In the genomic region with DNA sequence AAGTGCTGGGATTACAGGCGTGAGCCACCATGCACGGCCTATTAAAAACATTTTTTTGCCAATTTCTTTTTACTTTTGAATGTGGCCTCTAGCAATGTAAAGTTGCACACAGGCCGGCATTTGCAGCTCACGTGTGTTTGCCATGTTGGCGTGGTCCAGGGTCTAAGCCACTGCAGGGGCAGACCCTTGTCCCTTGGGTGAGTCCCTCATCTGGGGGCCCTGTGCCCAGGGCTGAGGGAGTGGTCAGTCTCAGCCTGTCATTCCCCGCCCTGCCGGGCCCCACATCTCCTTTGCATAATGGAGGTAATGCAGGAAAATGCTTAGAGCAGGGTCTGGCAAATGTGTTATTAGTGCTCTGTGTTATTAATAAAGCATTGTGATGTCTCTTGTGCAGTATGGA, we compare ENCODE assay signal across 25 cellular contexts. TPM values are rescaled to one million over a fixed set of nuclear protein-coding genes. Genes with fewer than 3 reads are reported as not detected.
DNase-seq lines count a peak whose midpoint lies in the region; ATAC-seq, FAIRE-seq and TF ChIP-seq lines count a peak whose summit lies in the region.
"Had no signal": no experiment of that assay in that cellular context is flagged by ENCODE, and none has a peak within 500 bp of the region (broad histone marks: within the 10 kb centered on the region; RNA-seq: fewer than 3 reads in every experiment).

No MANE protein-coding gene starts in this region.

- H3K36me3 Mint-ChIP-seq in activated naive CD4-positive, alpha-beta T cell treated with anti-CD3 and anti-CD28 coated beads for 36 hours (ENCODE audit: low read depth): peaks cover 16% of the 10 kb centered on the region

- no peak for DNase-seq in activated naive CD4-positive, alpha-beta T cell treated with anti-CD3 and anti-CD28 coated beads for 36 hours
- DNase-seq in activated naive CD4-positive, alpha-beta T cell treated with anti-CD3 and anti-CD28 coated beads, Interleukin-2, amount 50 U/mL, for 16 hours: no peak
- no peak for DNase-seq in K562 (ENCODE audit: extremely low read depth in 1 of 4, low spot score in 3 of 4)
- peak; percentile 56 for DNase-seq in spleen
- no peak for DNase-seq in SK-N-DZ (ENCODE audit: low spot score)
- DNase-seq in trophoblast cell: no peak
- DNase-seq: 8988T; ACHN; AML-193; BE2C; CD4-positive, alpha-beta T cell; DMS 273 treated with DMSO at 0.1 percent for 48 hours; DMS79; EL; GDM1; GOT3 had no signal

- peak overlapping the region in 1 of 2 experiments; percentile 77; a peak in 2 of 4 replicates for H3K9ac ChIP-seq in K562 (ENCODE audit: insufficient read depth in 1 of 2, low read depth in 2 of 2, low read length in 2 of 2)
- H3K9ac ChIP-seq in trophoblast cell (ENCODE audit: low read length): no peak overlapping the region
- H3K9ac ChIP-seq: BLaER1 treated with 17β-estradiol and CSF1 and Interleukin-3, amounts not matched to agents 10 nM and 100 nM had no signal

- BruUV-seq in K562 (replicated peaks; lab: Mats Ljungman, UMichigan): no TSS peak

- H3K27ac Mint-ChIP-seq in activated naive CD4-positive, alpha-beta T cell treated with anti-CD3 and anti-CD28 coated beads for 36 hours: peak overlapping the region; percentile 18

- H2AFZ ChIP-seq in K562 (ENCODE audit: low read depth, low read length) (no peak overlapping the region), trophoblast cell (ENCODE audit: insufficient read depth, low read length, poor library complexity) (no peak overlapping the region)

- ATAC-seq in K562: no peak
- ATAC-seq: A549 had no signal

- no peak overlapping the region for H3K18ac ChIP-seq in trophoblast cell (ENCODE audit: low read length)

- H3K4me3 ChIP-seq in HEK293 (ENCODE audit: low read depth, low read length): no peak overlapping the region
- H3K4me3 ChIP-seq in K562: no peak overlapping the region
- no peak overlapping the region for H3K4me3 ChIP-seq in spleen
- H3K4me3 ChIP-seq in trophoblast cell (ENCODE audit: low read depth, low read length): no peak overlapping the region
- H3K4me3 ChIP-seq: A549; BLaER1 treated with 17β-estradiol and CSF1 and Interleukin-3, amounts not matched to agents 10 nM and 100 nM; HAP-1 had no signal

- TF ChIP-seq POLR2A in K562 (conservative IDR thresholded peaks at IDR 0.05): no peak
- no peak for TF ChIP-seq POLR2A in spleen (IDR thresholded peaks at IDR 0.05)

- no peak overlapping the region for H3K14ac ChIP-seq in trophoblast cell (ENCODE audit: low read length)

- no peak overlapping the region; the same call in 1 of the 2 replicates for H3K27ac ChIP-seq in HEK293 (ENCODE audit: extremely low read depth, low read depth, low read length)
- H3K27ac ChIP-seq in K562 (ENCODE audit: extremely low read depth, low read depth, low read length): no peak overlapping the region
- H3K27ac ChIP-seq in spleen: no peak overlapping the region
- H3K27ac ChIP-seq in trophoblast cell (ENCODE audit: low read depth, low read length): no peak overlapping the region
- H3K27ac ChIP-seq: A549; BLaER1 treated with 17β-estradiol and CSF1 and Interleukin-3, amounts not matched to agents 10 nM and 100 nM had no signal

- no peaks in the 10 kb centered on the region for H3K27me3 ChIP-seq in K562 (ENCODE audit: control insufficient read depth in 2 of 2, insufficient read depth in 2 of 2, low read length in 2 of 2)
- H3K27me3 ChIP-seq in spleen (replicated peaks in 1 of 7): no peaks in the 10 kb centered on the region
- no peaks in the 10 kb centered on the region for H3K27me3 ChIP-seq in trophoblast cell (ENCODE audit: insufficient read depth, low read length)
- H3K27me3 ChIP-seq: BE2C; BLaER1 treated with 17β-estradiol and CSF1 and Interleukin-3, amounts not matched to agents 10 nM and 100 nM had no signal

- H3K4me3 Mint-ChIP-seq in activated naive CD4-positive, alpha-beta T cell treated with anti-CD3 and anti-CD28 coated beads for 36 hours: no peak overlapping the region
- H3K4me3 Mint-ChIP-seq: CD14-positive monocyte; CD4-positive, alpha-beta T cell had no signal

- POLR2A ChIA-PET in HEK293 (lab: Yijun Ruan, JAX): no interaction called here
- POLR2A ChIA-PET in K562 (lab: Yijun Ruan, JAX): interaction anchor here (0.5 to 1.4 kb wide), 4 partner anchors 11 to 39 kb away, joined by 3 to 8 read pairs (median 4); no protein-coding TSS in a partner anchor

- H3K9me1 ChIP-seq in K562 (ENCODE audit: control insufficient read depth, insufficient read depth, low read length): no peaks in the 10 kb centered on the region

- H3K9me3 ChIP-seq in HEK293 (ENCODE audit: control insufficient read depth, insufficient read depth, low read depth, low read length) (no peaks in the 10 kb centered on the region), K562 (replicated peaks; ENCODE audit: control insufficient read depth, insufficient read depth, low read depth, low read length) (no peaks in the 10 kb centered on the region), spleen (no peaks in the 10 kb centered on the region), trophoblast cell (ENCODE audit: insufficient read depth, low read depth, low read length) (peaks cover 3% of the 10 kb centered on the region)
- H3K9me3 ChIP-seq: A549; BE2C; BLaER1 treated with 17β-estradiol and CSF1 and Interleukin-3, amounts not matched to agents 10 nM and 100 nM; HAP-1 had no signal

- TF ChIP-seq CTCF in HEK293 (tag by site-specific recombination; IDR thresholded peaks at IDR 0.05): no peak
- no peak for TF ChIP-seq CTCF in K562 (IDR thresholded peaks at IDR 0.05 in 2 of 3, conservative IDR thresholded peaks at IDR 0.05 in 1 of 3; ENCODE audit: insufficient read depth in 2 of 3, low read depth in 1 of 3, low read length in 3 of 3)
- TF ChIP-seq CTCF in spleen (IDR thresholded peaks at IDR 0.05 in 8 of 11, conservative IDR thresholded peaks at IDR 0.05 in 3 of 11): no peak

- H4K20me1 ChIP-seq in K562 (replicated peaks; ENCODE audit: control insufficient read depth, insufficient read depth, low read length): 0 out of 2 replicates have a peak, but pooled peaks cover 6% of the 10 kb centered on the region

- H3K4me1 ChIP-seq in HEK293 (ENCODE audit: control insufficient read depth, insufficient read depth, low read length): peaks cover 11% of the 10 kb centered on the region
- peaks cover 37 to 73% of the 10 kb centered on the region in 2 experiments for H3K4me1 ChIP-seq in K562 (replicated peaks in 1 of 2; ENCODE audit: control insufficient read depth in 2 of 2, insufficient read depth in 2 of 2, low read length in 2 of 2)
- peaks cover 0 to 82% (median 56%) of the 10 kb centered on the region in 6 donors for H3K4me1 ChIP-seq in spleen
- peaks cover 8 to 12% of the 10 kb centered on the region in 2 experiments for H3K4me1 ChIP-seq in trophoblast cell (ENCODE audit: control insufficient read depth in 1 of 2, insufficient read depth in 2 of 2, low read length in 2 of 2)
- H3K4me1 ChIP-seq: HAP-1 had no signal

- H3K36me3 ChIP-seq in HEK293 (ENCODE audit: control insufficient read depth in 2 of 2, insufficient read depth in 1 of 2, low read length in 2 of 2) (peaks cover 4 to 9% of the 10 kb centered on the region in 2 experiments; a peak in 2 of 3 replicates), K562 (ENCODE audit: control insufficient read depth, insufficient read depth, low read length) (peaks cover 47% of the 10 kb centered on the region), spleen (peaks cover 0 to 42% (median 0%) of the 10 kb centered on the region in 6 donors), trophoblast cell (ENCODE audit: control insufficient read depth in 1 of 2, insufficient read depth in 2 of 2, low read length in 2 of 2) (no peaks in the 10 kb centered on the region)
- H3K36me3 ChIP-seq: BE2C, HAP-1 had no signal

- no peak overlapping the region for H4K91ac ChIP-seq in trophoblast cell (ENCODE audit: low read depth, low read length)

- H3K4me1 Mint-ChIP-seq in activated naive CD4-positive, alpha-beta T cell treated with anti-CD3 and anti-CD28 coated beads for 36 hours (ENCODE audit: low read depth): peaks cover 71% of the 10 kb centered on the region

- no peak for FAIRE-seq in K562 (lab: Jason Lieb, UNC)
- FAIRE-seq: A549, D721Med, GM12891, H54 had no signal

- no peak overlapping the region for H4K12ac ChIP-seq in trophoblast cell (ENCODE audit: low read depth, low read length)

- CTCF ChIA-PET in activated naive CD4-positive, alpha-beta T cell treated with anti-CD3 and anti-CD28 coated beads for 36 hours (lab: Charles Lee): no interaction called here
- CTCF ChIA-PET in HEK293 (lab: Yijun Ruan, JAX) (interaction anchor here (2.3 kb wide), 1 partner anchor 10 kb away, joined by 5 read pairs; no protein-coding TSS in a partner anchor), K562 (lab: Yijun Ruan, JAX; ENCODE audit: low intra/inter-chr PET ratio) (no interaction called here)

- intact Hi-C loops in activated naive CD4-positive, alpha-beta T cell treated with anti-CD3 and anti-CD28 coated beads for 36 hours (cut with micrococcal nuclease): loop anchor here (5.0 kb wide), 1 partner anchor 35 kb away; no protein-coding TSS in a partner anchor
- intact Hi-C loops in K562 (cut with micrococcal nuclease) (no loop called here), spleen (cut with DNase I; ENCODE audit: low total_unique reads) (no loop called here)

- peaks cover 83% of the 10 kb centered on the region for H3K79me2 ChIP-seq in K562 (ENCODE audit: control insufficient read depth, insufficient read depth, low read length)
- peaks cover 2% of the 10 kb centered on the region for H3K79me2 ChIP-seq in trophoblast cell (ENCODE audit: control insufficient read depth, insufficient read depth, low read length, poor library complexity)

- no peaks in the 10 kb centered on the region for H3K9me3 Mint-ChIP-seq in activated naive CD4-positive, alpha-beta T cell treated with anti-CD3 and anti-CD28 coated beads for 36 hours
- H3K9me3 Mint-ChIP-seq: CD4-positive, alpha-beta T cell; CD8-positive, alpha-beta memory T cell had no signal

- TF ChIP-seq EP300 in K562 (IDR thresholded peaks at IDR 0.05; ENCODE audit: low read length): no peak

- no peak overlapping the region for H2AK5ac ChIP-seq in trophoblast cell (ENCODE audit: low read length)

- H3K4me2 ChIP-seq in K562 (ENCODE audit: insufficient read depth, low read length) (no peak overlapping the region), trophoblast cell (ENCODE audit: low read length) (no peak overlapping the region)
- H3K4me2 ChIP-seq: A549; BLaER1 treated with 17β-estradiol and CSF1 and Interleukin-3, amounts not matched to agents 10 nM and 100 nM had no signal

- no peak overlapping the region for H4K8ac ChIP-seq in trophoblast cell (ENCODE audit: low read depth, low read length)

- no peak for TF ChIP-seq RAD21 in K562 (CRISPR knock-in tag; conservative IDR thresholded peaks at IDR 0.05 in 1 of 2, IDR thresholded peaks at IDR 0.05 in 1 of 2)

- WGBS in K562 (ENCODE audit: insufficient coverage, low coverage, missing lambda C conversion rate): 94% methylated on average over 7 of the region's 7 CpGs
- 95 to 98% (median 96%) methylated on average over 7 of the region's 7 CpGs for WGBS in spleen, 5 donors
- WGBS in trophoblast cell (ENCODE audit: extremely low coverage, insufficient coverage, insufficient read length): no CpG with 5 or more reads among the region's 7 CpGs

- no peak overlapping the region for H3K4ac ChIP-seq in trophoblast cell (ENCODE audit: low read depth, low read length)

- in situ Hi-C loops in K562 (cut with MboI): no loop called here

- no peak overlapping the region for H2BK12ac ChIP-seq in trophoblast cell (ENCODE audit: low read length)

- H3K23ac ChIP-seq in trophoblast cell (ENCODE audit: low read length): no peak overlapping the region

- no peak overlapping the region for H2BK5ac ChIP-seq in trophoblast cell (ENCODE audit: low read depth, low read length, poor library complexity)

- H3K79me1 ChIP-seq in trophoblast cell (ENCODE audit: low read length): peaks cover 4% of the 10 kb centered on the region

- H2BK120ac ChIP-seq in trophoblast cell (ENCODE audit: insufficient read depth, low read length, poor library complexity): no peak overlapping the region

- no peaks in the 10 kb centered on the region for H3K27me3 Mint-ChIP-seq in activated naive CD4-positive, alpha-beta T cell treated with anti-CD3 and anti-CD28 coated beads for 36 hours (ENCODE audit: low read depth)
- H3K27me3 Mint-ChIP-seq: CD4-positive, alpha-beta T cell; CD8-positive, alpha-beta memory T cell had no signal

RNA-seq across cellular contexts. Expression of a gene that starts 16.9 kb away (rescaled TPM):
- total RNA-seq in activated naive CD4-positive, alpha-beta T cell treated with anti-CD3 and anti-CD28 coated beads for 36 hours: 10 to 100 TPM; 57.9 to 64.1 TPM
- 91.3 and 152 TPM in 2 replicates for total RNA-seq in K562 (2011; cell fraction: chromatin; rRNA removed; ENCODE audit: low replicate concordance)
- total RNA-seq in K562 (2011; cell fraction: nucleolus; rRNA removed): 92.9 and 103 TPM in 2 replicates
- total RNA-seq in K562 (2011; cell fraction: nucleoplasm; rRNA removed): 104 and 106 TPM in 2 replicates
- total RNA-seq in K562 (2014; rRNA removed) (41.3 and 50.4 TPM in 2 replicates), K562 (2014; rRNA removed; fragmentation: Illumina TruSeq; extraction: Trizol) (27.3 and 28.6 TPM in 2 replicates), K562 (2015; rRNA removed; fragmentation: Illumina TruSeq; extraction: Trizol) (33.7 and 35.7 TPM in 2 replicates), K562 (2021) (88.4 and 90.1 TPM in 2 replicates), spleen (10 to 100 TPM; 50.8 to 92.0 (median 64.5) TPM)
- polyA plus RNA-seq in K562 (2011; rRNA removed) (48.3 and 63.4 TPM in 2 replicates), K562 (2014; fragmentation: Illumina TruSeq; extraction: Trizol) (33.2 and 48.4 TPM in 2 replicates), K562 (2014; fragmentation: Nextera tagmentation; extraction: Ambion mirVana) (1 to 10 TPM; 1.5 TPM), K562 (2014; rRNA removed) (46.6 and 50.1 TPM in 2 replicates), spleen (10 to 100 TPM in 1 of 3 donors, 1 to 10 TPM in 2; 6.9 to 20.7 (median 8.3) TPM)
- polyA plus RNA-seq in K562 (2011; cell fraction: cytosol; rRNA removed): 66.5 and 76.4 TPM in 2 replicates
- polyA plus RNA-seq in K562 (2011; cell fraction: nucleus; rRNA removed): 70.1 and 87.0 TPM in 2 replicates
- polyA plus RNA-seq in K562 (2012): 42.6 and 65.7 TPM in 2 replicates
- 40.0 and 57.0 TPM in 2 replicates for polyA minus RNA-seq in K562 (2011; rRNA and poly(A)+ RNA removed)
- 48.7 and 66.4 TPM in 2 replicates for polyA minus RNA-seq in K562 (2011; cell fraction: cytosol; rRNA and poly(A)+ RNA removed)
- polyA minus RNA-seq in K562 (2011; cell fraction: nucleus; rRNA and poly(A)+ RNA removed): 26.1 and 32.4 TPM in 2 replicates
- polyA plus RNA-seq in SK-N-DZ (2014; cell fraction: cytosol; rRNA removed): 9.8 and 11.2 TPM in 2 replicates
- polyA plus RNA-seq in SK-N-DZ (2014; cell fraction: nucleus; rRNA removed): 9.4 and 14.0 TPM in 2 replicates
- 9.7 and 10.3 TPM in 2 replicates for polyA plus RNA-seq in trophoblast cell (2013)
